ENCODE assay signal across 29 cellular contexts in the genomic region with DNA sequence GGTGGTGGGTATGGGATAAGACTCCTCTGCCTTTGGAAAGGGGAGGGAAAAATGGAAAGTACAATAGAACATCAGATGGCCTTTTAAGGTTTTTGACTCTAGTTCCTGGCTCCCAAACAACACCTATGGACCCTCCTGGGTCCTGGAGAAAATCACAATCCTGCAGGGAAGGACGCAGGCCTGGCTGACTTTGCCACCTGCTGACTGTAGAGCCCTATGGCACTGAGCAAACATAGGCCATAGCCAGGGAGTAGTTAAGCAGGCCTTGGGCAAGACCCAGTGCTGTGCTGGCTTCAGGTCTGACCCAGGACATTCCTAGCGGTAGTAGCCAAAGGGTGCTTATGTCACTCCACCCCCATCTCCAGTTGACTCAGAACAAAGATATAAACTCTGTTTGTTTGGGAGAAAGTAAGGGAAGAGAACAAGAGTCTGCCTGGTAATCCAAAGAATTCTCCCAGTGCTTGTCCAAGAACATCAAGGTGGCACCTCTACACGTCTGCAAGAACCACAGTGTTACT.
"Had no signal": no experiment of that assay in that cellular context is flagged by ENCODE, and none has a peak within 500 bp of the region (broad histone marks: within the 10 kb centered on the region; RNA-seq: fewer than 3 reads in every experiment).

No MANE protein-coding gene starts in this region.

- H3K4me3 ChIP-seq: coronary artery, dorsolateral prefrontal cortex, esophagus muscularis mucosa, gastroesophageal sphincter had no signal

- H3K4me3 Mint-ChIP-seq: activated CD8-positive, alpha-beta T cell treated with anti-CD3 and anti-CD28 coated beads for 36 hours; activated naive CD8-positive, alpha-beta T cell; activated T-cell treated with anti-CD3 and anti-CD28 coated beads, Interleukin-2, amount 50 U/mL, for 4 hours; activated T-helper 17 cell treated with anti-CD3 and anti-CD28 coated beads, Interleukin-2, amount 50 U/mL, for 72 hours; central memory CD8-positive, alpha-beta T cell; dendritic cell treated with granulocyte-macrophage colony-stimulating factor and Interleukin-4, amounts not matched to agents 40 ng/mL and 50 ng/mL, for 4 days had no signal

- H3K36me3 ChIP-seq: brain microvascular endothelial cell, esophagus muscularis mucosa, gastroesophageal sphincter had no signal

- DNase-seq: activated CD4-positive, alpha-beta T cell treated with anti-CD3 and anti-CD28 coated beads for 48 hours; activated CD4-positive, alpha-beta T cell treated with anti-CD3 and anti-CD28 coated beads, Interleukin-2, amount 50 U/mL, for 1 hour; activated CD4-positive, alpha-beta T cell treated with anti-CD3 and anti-CD28 coated beads, Interleukin-2, amount 50 U/mL, for 48 hours; activated CD8-positive, alpha-beta memory T cell treated with anti-CD3 and anti-CD28 coated beads for 24 hours; activated CD8-positive, alpha-beta T cell treated with anti-CD3 and anti-CD28 coated beads for 36 hours; activated effector memory CD4-positive, alpha-beta T cell treated with Interleukin-2 at 50 U/mL for 16 hours; activated gamma-delta T cell treated with Interleukin-2 at 50 U/mL for 16 hours; activated naive CD4-positive, alpha-beta T cell treated with anti-CD3 and anti-CD28 coated beads, Interleukin-2, amount 50 U/mL, for 16 hours; activated naive CD4-positive, alpha-beta T cell treated with Interleukin-2 at 50 U/mL for 16 hours; activated T-cell treated with anti-CD3 and anti-CD28 coated beads, Interleukin-2, amount 50 U/mL, for 4 hours; amniotic stem cell; anterior cingulate cortex; brain microvascular endothelial cell; dorsolateral prefrontal cortex; effector memory CD4-positive, alpha-beta T cell; erythroblast; foreskin keratinocyte; head of caudate nucleus; hippocampal formation; T-helper 2 cell had no signal

- H3K4me1 Mint-ChIP-seq: activated T-helper 17 cell treated with anti-CD3 and anti-CD28 coated beads, Interleukin-2, amount 50 U/mL, for 72 hours; central memory CD8-positive, alpha-beta T cell had no signal

- H3K9me3 ChIP-seq: esophagus muscularis mucosa, gastroesophageal sphincter had no signal

- H3K9me3 Mint-ChIP-seq: activated CD8-positive, alpha-beta T cell treated with anti-CD3 and anti-CD28 coated beads for 36 hours; activated T-helper 17 cell treated with anti-CD3 and anti-CD28 coated beads, Interleukin-2, amount 50 U/mL, for 72 hours; central memory CD8-positive, alpha-beta T cell had no signal

- H3K27me3 ChIP-seq: brain microvascular endothelial cell, dorsolateral prefrontal cortex, esophagus muscularis mucosa, foreskin keratinocyte, gastroesophageal sphincter had no signal

- H3K27me3 Mint-ChIP-seq: activated CD8-positive, alpha-beta T cell treated with anti-CD3 and anti-CD28 coated beads for 36 hours; activated naive CD8-positive, alpha-beta T cell; activated T-helper 17 cell treated with anti-CD3 and anti-CD28 coated beads, Interleukin-2, amount 50 U/mL, for 72 hours; central memory CD8-positive, alpha-beta T cell; dendritic cell treated with granulocyte-macrophage colony-stimulating factor and Interleukin-4, amounts not matched to agents 40 ng/mL and 50 ng/mL, for 4 days had no signal

- H3K27ac Mint-ChIP-seq: activated CD8-positive, alpha-beta T cell treated with anti-CD3 and anti-CD28 coated beads for 36 hours; activated naive CD8-positive, alpha-beta T cell; activated T-helper 17 cell treated with anti-CD3 and anti-CD28 coated beads, Interleukin-2, amount 50 U/mL, for 72 hours; dendritic cell treated with granulocyte-macrophage colony-stimulating factor and Interleukin-4, amounts not matched to agents 40 ng/mL and 50 ng/mL, for 4 days had no signal

- H3K4me1 ChIP-seq: esophagus muscularis mucosa, foreskin keratinocyte, gastroesophageal sphincter had no signal

- H3K36me3 Mint-ChIP-seq: activated naive CD8-positive, alpha-beta T cell had no signal

- ATAC-seq: activated CD8-positive, alpha-beta T cell treated with anti-CD3 and anti-CD28 coated beads for 36 hours; activated T-cell treated with anti-CD3 and anti-CD28 coated beads, Interleukin-2, amount 50 U/mL, for 4 hours; activated T-helper 17 cell treated with anti-CD3 and anti-CD28 coated beads, Interleukin-2, amount 50 U/mL, for 72 hours; foreskin keratinocyte; gastroesophageal sphincter had no signal

- H3K27ac ChIP-seq: brain microvascular endothelial cell, coronary artery, dorsolateral prefrontal cortex, esophagus muscularis mucosa, foreskin keratinocyte, gastroesophageal sphincter had no signal

- FAIRE-seq: astrocyte, bronchial epithelial cell had no signal
